33 cellular contexts compared by ENCODE assay signal in genomic region chr19:32887572-32887971, GRCh38. TPM values are rescaled to one million over a fixed set of nuclear protein-coding genes. Genes with fewer than 3 reads are reported as not detected.
A peak's percentile ranks its signal among the peaks of the same experiment; 100 is the strongest.
DNase-seq lines count a peak whose midpoint lies in the region; ATAC-seq, FAIRE-seq and TF ChIP-seq lines count a peak whose summit lies in the region.
"Had no signal": no experiment of that assay in that cellular context is flagged by ENCODE, and none has a peak within 500 bp of the region (broad histone marks: within the 10 kb centered on the region; RNA-seq: fewer than 3 reads in every experiment).

No MANE protein-coding gene starts in this region.

- CTCF ChIA-PET in A549 (lab: Yijun Ruan, JAX): interaction anchor here (0.6 kb wide), 1 partner anchor 21 kb away, joined by 4 read pairs; no protein-coding TSS in a partner anchor
- CTCF ChIA-PET in HEK293 (lab: Yijun Ruan, JAX): no interaction called here

- no peak overlapping the region for H3K4me2 ChIP-seq in A549
- H3K4me2 ChIP-seq: BLaER1; BLaER1 treated with 17β-estradiol and CSF1 and Interleukin-3, amounts not matched to agents 10 nM and 100 nM had no signal

- no peak for ATAC-seq in A549
- ATAC-seq: CD8-positive, alpha-beta T cell had no signal

- H3K27ac ChIP-seq in A549 (no peak overlapping the region), HEK293 (ENCODE audit: extremely low read depth, low read depth, low read length) (no peak overlapping the region), small intestine (ENCODE audit: low read depth in 1 of 2, low read length in 1 of 2) (no peak overlapping the region)
- H3K27ac ChIP-seq: 22Rv1; BLaER1; BLaER1 treated with 17β-estradiol and CSF1 and Interleukin-3, amounts not matched to agents 10 nM and 100 nM; C4-2B had no signal

- H3K4me1 ChIP-seq in A549: no peaks in the 10 kb centered on the region
- peaks cover 9% of the 10 kb centered on the region; the same call in 1 of the 2 replicates for H3K4me1 ChIP-seq in HEK293 (ENCODE audit: control insufficient read depth, insufficient read depth, low read length)
- no peaks in the 10 kb centered on the region for H3K4me1 ChIP-seq in small intestine (ENCODE audit: control insufficient read depth in 2 of 2, insufficient read depth in 1 of 2, low read depth in 1 of 2, low read length in 1 of 2)
- H3K4me1 ChIP-seq: BE2C; BLaER1; BLaER1 treated with 17β-estradiol and CSF1 and Interleukin-3, amounts not matched to agents 10 nM and 100 nM; Caco-2 had no signal

- FAIRE-seq in A549 (lab: Jason Lieb, UNC): peak; percentile 81
- no peak for FAIRE-seq in small intestine (lab: Jason Lieb, UNC)
- FAIRE-seq: A204.1, D721Med had no signal

- H3K27me3 ChIP-seq in small intestine (ENCODE audit: control insufficient read depth in 2 of 2, insufficient read depth in 2 of 2, low read length in 2 of 2): no peaks in the 10 kb centered on the region
- H3K27me3 ChIP-seq: BE2C; BLaER1; BLaER1 treated with 17β-estradiol and CSF1 and Interleukin-3, amounts not matched to agents 10 nM and 100 nM had no signal

- 79% methylated on average over 1 of the region's 1 CpG for WGBS in A549 (ENCODE audit: missing lambda C conversion rate)
- WGBS in small intestine, 3 donors: 89 to 96% (median 93%) methylated on average over 1 of the region's 1 CpG

- POLR2A ChIA-PET in A549 (lab: Yijun Ruan, JAX) (no interaction called here), HEK293 (lab: Yijun Ruan, JAX) (no interaction called here)

- H3K36me3 ChIP-seq in HEK293 (ENCODE audit: control insufficient read depth in 2 of 2, insufficient read depth in 1 of 2, low read length in 2 of 2): peaks cover 0 to 20% of the 10 kb centered on the region in 2 experiments; a peak in 2 of 3 replicates
- no peaks in the 10 kb centered on the region for H3K36me3 ChIP-seq in small intestine (ENCODE audit: control insufficient read depth in 2 of 2, insufficient read depth in 2 of 2, low read length in 2 of 2)
- H3K36me3 ChIP-seq: BE2C had no signal

- H3K4me3 ChIP-seq in A549 (no peak overlapping the region), HEK293 (ENCODE audit: low read depth, low read length) (no peak overlapping the region), small intestine (ENCODE audit: low read depth in 1 of 2, low read length in 2 of 2) (no peak overlapping the region)
- H3K4me3 ChIP-seq: BLaER1; BLaER1 treated with 17β-estradiol and CSF1 and Interleukin-3, amounts not matched to agents 10 nM and 100 nM had no signal

- H3K9me3 ChIP-seq in A549 (peaks cover 17% of the 10 kb centered on the region), HEK293 (ENCODE audit: control insufficient read depth, insufficient read depth, low read depth, low read length) (peaks cover 2% of the 10 kb centered on the region; the same call in 1 of the 2 replicates), small intestine (ENCODE audit: control insufficient read depth, low read depth) (no peaks in the 10 kb centered on the region)
- H3K9me3 ChIP-seq: BE2C had no signal

- TF ChIP-seq POLR2A in A549 (IDR thresholded peaks at IDR 0.05; ENCODE audit: low read length): no peak

- DNase-seq in A549 (ENCODE audit: low read depth in 1 of 2, low spot score in 1 of 2) (no peak), small intestine (no peak), medulla oblongata (ENCODE audit: extremely low spot score) (no peak)
- DNase-seq: 8988T; ACHN; AML-193; BE2C; C1 segment of cervical spinal cord; Caco-2; Calu3; CD4-positive, alpha-beta memory T cell; CD4-positive, alpha-beta T cell; CD4-positive, CD25-positive, alpha-beta regulatory T cell; CD8-positive, alpha-beta memory T cell; CD8-positive, alpha-beta T cell; COR-L47; DMS 273 treated with DMSO at 0.1 percent for 48 hours; DMS153; DMS53; DMS79; DMS79 treated with DMSO at 0.1 percent for 48 hours; DND-41; EL had no signal

- TF ChIP-seq CTCF in A549 (IDR thresholded peaks at IDR 0.05) (no peak), HEK293 (tag by site-specific recombination; IDR thresholded peaks at IDR 0.05) (no peak)

- no peak for TF ChIP-seq RAD21 in A549 (conservative IDR thresholded peaks at IDR 0.05 in 1 of 2, IDR thresholded peaks at IDR 0.05 in 1 of 2)

- TF ChIP-seq EP300 in A549 (IDR thresholded peaks at IDR 0.05): no peak

TF ChIP-seq in A549, 52 proteins besides CTCF, POLR2A, EP300 and RAD21:
- TF ChIP-seq EHMT2 (IDR thresholded peaks at IDR 0.05; ENCODE audit: low read depth) (no peak), EHF (CRISPR knock-in tag; IDR thresholded peaks at IDR 0.05) (no peak), JUNB (IDR thresholded peaks at IDR 0.05) (no peak)
- TF ChIP-seq, protein P1, sequence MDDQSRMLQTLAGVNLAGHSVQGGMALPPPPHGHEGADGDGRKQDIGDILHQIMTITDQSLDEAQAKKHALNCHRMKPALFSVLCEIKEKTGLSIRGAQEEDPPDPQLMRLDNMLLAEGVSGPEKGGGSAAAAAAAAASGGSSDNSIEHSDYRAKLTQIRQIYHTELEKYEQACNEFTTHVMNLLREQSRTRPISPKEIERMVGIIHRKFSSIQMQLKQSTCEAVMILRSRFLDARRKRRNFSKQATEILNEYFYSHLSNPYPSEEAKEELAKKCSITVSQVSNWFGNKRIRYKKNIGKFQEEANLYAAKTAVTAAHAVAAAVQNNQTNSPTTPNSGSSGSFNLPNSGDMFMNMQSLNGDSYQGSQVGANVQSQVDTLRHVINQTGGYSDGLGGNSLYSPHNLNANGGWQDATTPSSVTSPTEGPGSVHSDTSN (IDR thresholded peaks at IDR 0.05): no peak

TF ChIP-seq in HEK293, 187 proteins besides CTCF, POLR2A, EP300 and RAD21:
- TF ChIP-seq ZXDB (tag by site-specific recombination; IDR thresholded peaks at IDR 0.05): no peak
- peak; percentile 90 for TF ChIP-seq PRDM1 (tag by site-specific recombination; IDR thresholded peaks at IDR 0.05)
- no peak for TF ChIP-seq ZNF121 (tag by site-specific recombination; IDR thresholded peaks at IDR 0.05)
- no peak for TF ChIP-seq ZNF777 (tag by site-specific recombination; IDR thresholded peaks at IDR 0.05; ENCODE audit: borderline replicate concordance)
- TF ChIP-seq MEIS1 (CRISPR knock-in tag; IDR thresholded peaks at IDR 0.05; ENCODE audit: borderline replicate concordance): no peak
- TF ChIP-seq, protein P2, sequence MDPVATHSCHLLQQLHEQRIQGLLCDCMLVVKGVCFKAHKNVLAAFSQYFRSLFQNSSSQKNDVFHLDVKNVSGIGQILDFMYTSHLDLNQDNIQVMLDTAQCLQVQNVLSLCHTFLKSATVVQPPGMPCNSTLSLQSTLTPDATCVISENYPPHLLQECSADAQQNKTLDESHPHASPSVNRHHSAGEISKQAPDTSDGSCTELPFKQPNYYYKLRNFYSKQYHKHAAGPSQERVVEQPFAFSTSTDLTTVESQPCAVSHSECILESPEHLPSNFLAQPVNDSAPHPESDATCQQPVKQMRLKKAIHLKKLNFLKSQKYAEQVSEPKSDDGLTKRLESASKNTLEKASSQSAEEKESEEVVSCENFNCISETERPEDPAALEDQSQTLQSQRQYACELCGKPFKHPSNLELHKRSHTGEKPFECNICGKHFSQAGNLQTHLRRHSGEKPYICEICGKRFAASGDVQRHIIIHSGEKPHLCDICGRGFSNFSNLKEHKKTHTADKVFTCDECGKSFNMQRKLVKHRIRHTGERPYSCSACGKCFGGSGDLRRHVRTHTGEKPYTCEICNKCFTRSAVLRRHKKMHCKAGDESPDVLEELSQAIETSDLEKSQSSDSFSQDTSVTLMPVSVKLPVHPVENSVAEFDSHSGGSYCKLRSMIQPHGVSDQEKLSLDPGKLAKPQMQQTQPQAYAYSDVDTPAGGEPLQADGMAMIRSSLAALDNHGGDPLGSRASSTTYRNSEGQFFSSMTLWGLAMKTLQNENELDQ (tag by site-specific recombination; IDR thresholded peaks at IDR 0.05; ENCODE audit: low read depth): no peak
TF ChIP-seq in HEK293: peak in this region for 1.

RNA-seq across cellular contexts. Expression of gene SLC7A9, which starts 18.0 kb away (rescaled TPM):
- polyA plus RNA-seq in A549 (2011; rRNA removed) (0.50 and 1.3 TPM in 2 replicates), A549 (2017; fragmentation: RNase III; extraction: RNeasy Plus Mini Kit Qiagen cat#74134 plus additional on column Dnase treatment) (0.54 to 0.62 TPM (median 0.62 TPM) in 3 replicates), small intestine (10 to 100 TPM; 20.8 to 61.7 (median 40.0) TPM)
- polyA plus RNA-seq in A549 (2012; cell fraction: cytosol; rRNA removed): 0.29 and 0.48 TPM in 2 replicates
- polyA plus RNA-seq in A549 (2012; cell fraction: nucleus; rRNA removed): 2.5 and 2.8 TPM in 2 replicates
- polyA minus RNA-seq in A549 (2011; rRNA and poly(A)+ RNA removed): 0.74 and 1.0 TPM in 2 replicates
- polyA plus RNA-seq: AG04450; BJ; CD14-positive monocyte; CD4-positive, alpha-beta memory T cell; CD4-positive, CD25-positive, alpha-beta regulatory T cell; CD8-positive, alpha-beta memory T cell had no signal

Comparison
In these comparisons a context has a peak if more than half of its experiments do, and no peak if none do; other contexts are left out.
1. RNA of gene SLC7A9, which starts 18.0 kb away (polyA plus RNA-seq): 20.8 to 61.7 TPM in small intestine; 0.29 to 2.8 TPM in A549; every median in the first group is over 4 times any median in the second.